Comparison of ENCODE assay signal across 20 cellular contexts in the genomic region with DNA sequence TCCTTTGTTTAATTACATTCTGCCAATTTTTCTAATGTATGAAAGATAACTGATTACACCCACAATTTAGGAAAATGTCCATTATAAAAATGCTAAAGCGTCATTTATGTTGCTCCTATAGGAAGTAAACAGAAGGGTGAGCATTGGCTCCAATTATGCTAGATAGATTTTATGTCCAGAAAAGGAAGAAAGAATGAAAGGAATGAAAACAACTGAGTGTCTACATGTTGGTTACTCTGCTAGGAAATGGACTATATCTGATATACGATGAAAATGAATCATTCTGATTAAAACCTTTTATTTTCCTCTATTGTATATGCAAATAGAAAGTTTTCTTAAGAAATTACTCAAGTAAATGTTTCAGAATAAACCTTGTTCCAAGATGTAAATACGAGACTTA. TPM values are rescaled to one million over a fixed set of nuclear protein-coding genes. Genes with fewer than 3 reads are reported as not detected.
A peak's percentile ranks its signal among the peaks of the same experiment; 100 is the strongest.
DNase-seq lines count a peak whose midpoint lies in the region; ATAC-seq, FAIRE-seq and TF ChIP-seq lines count a peak whose summit lies in the region.
"Had no signal": no experiment of that assay in that cellular context is flagged by ENCODE, and none has a peak within 500 bp of the region (broad histone marks: within the 10 kb centered on the region; RNA-seq: fewer than 3 reads in every experiment).

No MANE protein-coding gene starts in this region.

- H2AFZ ChIP-seq in IMR-90 (replicated peaks; ENCODE audit: low read length, poor library complexity): no peak overlapping the region
- no peak overlapping the region for H2AFZ ChIP-seq in endothelial cell of umbilical vein (ENCODE audit: low read depth, low read length)
- H2AFZ ChIP-seq: GM23338 had no signal

- POLR2A ChIA-PET in IMR-90 (lab: Charles Lee; ENCODE audit: unreplicated experiment) (no interaction called here), endothelial cell of umbilical vein (lab: Charles Lee) (no interaction called here)

- BruUV-seq in IMR-90 (replicated peaks; lab: Mats Ljungman, UMichigan) (no TSS peak), endothelial cell of umbilical vein (replicated peaks; lab: Mats Ljungman, UMichigan) (no TSS peak)

- in situ Hi-C loops in IMR-90 (cut with MboI; ENCODE audit: low sequenced_read_pairs): loop anchor here (25.0 kb wide), 1 partner anchor 932 kb away; no protein-coding TSS in a partner anchor

- DNase-seq in GM19239 (ENCODE audit: insufficient read length, low spot score) (no peak), IMR-90 (peak; percentile 16), endothelial cell of umbilical vein (ENCODE audit: low read depth, low spot score) (no peak), midbrain (lab: John Stamatoyannopoulos, UW) (no peak), HCEC 1CT (no peak), type B pancreatic cell (ENCODE audit: extremely low spot score, unreplicated experiment) (no peak)
- DNase-seq: C1 segment of cervical spinal cord; Calu3; CD4-positive, alpha-beta memory T cell; COR-L47; DMS53; DMS79 treated with DMSO at 0.1 percent for 48 hours; H9 had no signal

- CTCF ChIA-PET in IMR-90 (lab: Yijun Ruan, JAX): no interaction called here
- CTCF ChIA-PET in endothelial cell of umbilical vein (lab: Charles Lee): no interaction called here

- TF ChIP-seq CTCF in IMR-90 (conservative IDR thresholded peaks at IDR 0.05; ENCODE audit: low read depth, low read length) (no peak), endothelial cell of umbilical vein (IDR thresholded peaks at IDR 0.05; ENCODE audit: extremely low read depth in 1 of 2, insufficient read depth in 1 of 2, low read depth in 1 of 2, low read length in 2 of 2) (no peak), type B pancreatic cell (conservative IDR thresholded peaks at IDR 0.05) (no peak)

- H2BK120ac ChIP-seq in IMR-90 (ENCODE audit: low read depth, low read length): no peak overlapping the region

- dilution Hi-C loops in IMR-90 (cut with HindIII; ENCODE audit: low sequenced_read_pairs, unreplicated experiment) (no loop called here), endothelial cell of umbilical vein (cut with MboI; ENCODE audit: extremely low pct_ligation_motif_present, low sequenced_read_pairs) (no loop called here)

- H3K36me3 Mint-ChIP-seq in type B pancreatic cell: no peaks in the 10 kb centered on the region
- H3K36me3 Mint-ChIP-seq: CD4-positive, alpha-beta memory T cell had no signal

- no peaks in the 10 kb centered on the region for H3K27me3 Mint-ChIP-seq in type B pancreatic cell

- FAIRE-seq in GM19239 (lab: Jason Lieb, UNC) (peak; percentile 56), endothelial cell of umbilical vein (lab: Jason Lieb, UNC) (peak; percentile 53)
- FAIRE-seq: GM12892 had no signal

- no peaks in the 10 kb centered on the region for H3K9me3 Mint-ChIP-seq in type B pancreatic cell
- H3K9me3 Mint-ChIP-seq: CD4-positive, alpha-beta memory T cell; GM23338; H9 had no signal

- no peaks in the 10 kb centered on the region for H3K36me3 ChIP-seq in IMR-90 (ENCODE audit: control insufficient read depth, insufficient read depth, low read length)
- H3K36me3 ChIP-seq in endothelial cell of umbilical vein (ENCODE audit: control insufficient read depth in 2 of 2, extremely low read depth in 1 of 2, insufficient read depth in 2 of 2, low read length in 2 of 2): no peaks in the 10 kb centered on the region

- no peak overlapping the region for H4K8ac ChIP-seq in IMR-90 (ENCODE audit: low read depth in 2 of 2, low read length in 2 of 2)

- H3K4me3 ChIP-seq in IMR-90 (ENCODE audit: insufficient read depth, low read depth, low read length) (no peak overlapping the region), endothelial cell of umbilical vein (replicated peaks in 1 of 3; ENCODE audit: insufficient read depth in 1 of 3, low read depth in 1 of 3, low read length in 3 of 3) (no peak overlapping the region)
- H3K4me3 ChIP-seq: GM23338 had no signal

- H3K4me2 ChIP-seq in IMR-90 (ENCODE audit: low read depth, low read length) (0 out of 2 replicates have a peak overlapping the region, but pooled peaks have one; percentile 12), endothelial cell of umbilical vein (ENCODE audit: insufficient read depth, low read length) (peak overlapping the region; percentile 12)
- H3K4me2 ChIP-seq: GM23338 had no signal

- H3K23ac ChIP-seq in IMR-90 (ENCODE audit: low read depth, low read length): no peak overlapping the region

- no peak overlapping the region for H3K27ac Mint-ChIP-seq in type B pancreatic cell
- H3K27ac Mint-ChIP-seq: CD4-positive, alpha-beta memory T cell; GM23338; H9 had no signal

- H3K9me3 ChIP-seq in IMR-90 (ENCODE audit: control insufficient read depth, insufficient read depth, low read length) (no peaks in the 10 kb centered on the region), endothelial cell of umbilical vein (replicated peaks; ENCODE audit: control insufficient read depth, insufficient read depth, low read length) (no peaks in the 10 kb centered on the region)

- H3K4me1 ChIP-seq in IMR-90 (ENCODE audit: control insufficient read depth, insufficient read depth, low read length): no peaks in the 10 kb centered on the region
- H3K4me1 ChIP-seq in endothelial cell of umbilical vein (ENCODE audit: control insufficient read depth, extremely low read depth, insufficient read depth, low read length): peaks cover 27% of the 10 kb centered on the region

- no peaks in the 10 kb centered on the region for H4K20me1 ChIP-seq in IMR-90 (ENCODE audit: insufficient read depth, low read length)
- no peaks in the 10 kb centered on the region for H4K20me1 ChIP-seq in endothelial cell of umbilical vein (replicated peaks; ENCODE audit: control insufficient read depth, extremely low read depth, insufficient read depth, low read length)

- H3K79me2 ChIP-seq in endothelial cell of umbilical vein (ENCODE audit: control insufficient read depth, insufficient read depth, low read length): no peaks in the 10 kb centered on the region

- no peaks in the 10 kb centered on the region for H3K79me1 ChIP-seq in IMR-90 (ENCODE audit: low read depth in 1 of 2, low read length in 2 of 2)

- intact Hi-C loops in IMR-90 (cut with micrococcal nuclease): loop anchor here (1.0 kb wide), 1 partner anchor 16 kb away; no protein-coding TSS in a partner anchor
- intact Hi-C loops in endothelial cell of umbilical vein (cut with micrococcal nuclease): no loop called here

- TF ChIP-seq RAD21 in IMR-90 (IDR thresholded peaks at IDR 0.05; ENCODE audit: low read length): no peak

- TF ChIP-seq POLR2A in IMR-90 (IDR thresholded peaks at IDR 0.05; ENCODE audit: low read depth, low read length): no peak
- no peak for TF ChIP-seq POLR2A in endothelial cell of umbilical vein (IDR thresholded peaks at IDR 0.05; ENCODE audit: low read depth, low read length)

- H2BK15ac ChIP-seq in IMR-90 (ENCODE audit: low read depth, low read length): no peak overlapping the region

- peak; percentile 94 for ATAC-seq in IMR-90 (ENCODE audit: low read depth)
- ATAC-seq: GM23338 had no signal

- no peak overlapping the region for H3K4ac ChIP-seq in IMR-90 (ENCODE audit: low read depth, low read length)

- no peak overlapping the region for H2BK20ac ChIP-seq in IMR-90 (ENCODE audit: low read depth, low read length)

- no peak overlapping the region for H3K4me3 Mint-ChIP-seq in type B pancreatic cell
- H3K4me3 Mint-ChIP-seq: CD4-positive, alpha-beta memory T cell; GM23338; H9 had no signal

- H2BK5ac ChIP-seq in IMR-90 (ENCODE audit: low read depth, low read length, poor library complexity, severe bottlenecking): peak overlapping the region; percentile 24

- no peaks in the 10 kb centered on the region for H3K9me1 ChIP-seq in IMR-90 (ENCODE audit: insufficient read depth, low read length)
- no peaks in the 10 kb centered on the region for H3K9me1 ChIP-seq in endothelial cell of umbilical vein (replicated peaks; ENCODE audit: control insufficient read depth, extremely low read depth, insufficient read depth, low read length)

- no peak overlapping the region for H4K91ac ChIP-seq in IMR-90 (ENCODE audit: insufficient read depth, low read depth, low read length)

- no peak overlapping the region for H3K9ac ChIP-seq in IMR-90 (ENCODE audit: low read depth, low read length)
- H3K9ac ChIP-seq in endothelial cell of umbilical vein (replicated peaks; ENCODE audit: extremely low read depth, insufficient read depth, low read length): no peak overlapping the region

- H3K27me3 ChIP-seq in IMR-90 (ENCODE audit: control insufficient read depth, insufficient read depth, low read length): no peaks in the 10 kb centered on the region
- H3K27me3 ChIP-seq in endothelial cell of umbilical vein (ENCODE audit: control insufficient read depth in 2 of 2, insufficient read depth in 2 of 2, low read length in 2 of 2): no peaks in the 10 kb centered on the region

- H3K27ac ChIP-seq in IMR-90 (ENCODE audit: insufficient read depth, low read length) (no peak overlapping the region), endothelial cell of umbilical vein (ENCODE audit: insufficient read depth, low read depth, low read length) (no peak overlapping the region)

- no peak overlapping the region for H4K5ac ChIP-seq in IMR-90 (ENCODE audit: low read depth, low read length)

- no peak overlapping the region for H3K18ac ChIP-seq in IMR-90 (ENCODE audit: low read depth, low read length)

- H2AK9ac ChIP-seq in IMR-90 (replicated peaks; ENCODE audit: low read depth, low read length, poor library complexity): no peak overlapping the region

- WGBS in IMR-90 (ENCODE audit: extremely low coverage in 2 of 2, insufficient read length in 1 of 2), 2 experiments: no CpG with 5 or more reads among the region's 3 CpGs

- no peak overlapping the region for H2AK5ac ChIP-seq in IMR-90 (ENCODE audit: low read depth, low read length)

- no peak overlapping the region for H3K56ac ChIP-seq in IMR-90 (ENCODE audit: extremely low read depth, insufficient read depth, low read length)

- no peak overlapping the region for H3K14ac ChIP-seq in IMR-90 (replicated peaks; ENCODE audit: low read depth, low read length)

- H3K4me1 Mint-ChIP-seq in type B pancreatic cell (ENCODE audit: unreplicated experiment): peaks cover 4% of the 10 kb centered on the region
- H3K4me1 Mint-ChIP-seq: GM23338, H9 had no signal

RNA-seq across cellular contexts. Expression of a gene that starts 1.6 kb away (rescaled TPM):
- under 0.01 and 0.28 TPM in 2 replicates for total RNA-seq in IMR-90 (2012; rRNA removed)
- 0.01 and 0.10 TPM in 2 replicates for polyA plus RNA-seq in IMR-90 (2012; rRNA removed)
- polyA plus RNA-seq in IMR-90 (2012; cell fraction: cytosol; rRNA removed): 0.01 TPM in 1 of 2 replicates, not detected in the other
- 0.08 TPM in 1 of 2 replicates, not detected in the other for polyA plus RNA-seq in IMR-90 (2012; cell fraction: nucleus; rRNA removed; ENCODE audit: low replicate concordance)
- 0.05 TPM in 1 of 2 replicates, not detected in the other for total RNA-seq in endothelial cell of umbilical vein
- 0.05 and 0.07 TPM in 2 replicates for polyA plus RNA-seq in endothelial cell of umbilical vein
- polyA plus RNA-seq in endothelial cell of umbilical vein (2011; cell fraction: cytosol; rRNA removed): 0.05 and 0.10 TPM in 2 replicates
- polyA plus RNA-seq in endothelial cell of umbilical vein (2011; cell fraction: nucleus; rRNA removed): 0.03 and 0.13 TPM in 2 replicates
- 0.03 and 0.10 TPM in 2 replicates for polyA plus RNA-seq in endothelial cell of umbilical vein (2012)
- 0.08 and 0.49 TPM in 2 replicates for polyA minus RNA-seq in endothelial cell of umbilical vein
- not detected for polyA minus RNA-seq in endothelial cell of umbilical vein (2011; cell fraction: cytosol; rRNA and poly(A)+ RNA removed)
- 0.29 TPM in 2 replicates for polyA minus RNA-seq in endothelial cell of umbilical vein (2011; cell fraction: nucleus; rRNA and poly(A)+ RNA removed)
- 0.17 and 0.41 TPM in 2 replicates for total RNA-seq in type B pancreatic cell (ENCODE audit: low replicate concordance)
- total RNA-seq: A172; A673; CD4-positive, alpha-beta memory T cell; Daoy; GM23338; H4; H9 had no signal
- polyA plus RNA-seq: CD4-positive, alpha-beta memory T cell; GM23338 had no signal

RNA-seq across cellular contexts. Expression of a gene that starts 36.1 kb away (rescaled TPM):
- total RNA-seq in IMR-90 (2012; rRNA removed) (0.72 and 0.83 TPM in 2 replicates), endothelial cell of umbilical vein (not detected in 2 replicates), type B pancreatic cell (ENCODE audit: low replicate concordance) (not detected in 2 replicates)
- polyA plus RNA-seq in IMR-90 (2012; rRNA removed) (0.49 and 0.86 TPM in 2 replicates), endothelial cell of umbilical vein (not detected in 2 replicates)
- 0.12 and 1.0 TPM in 2 replicates for polyA plus RNA-seq in IMR-90 (2012; cell fraction: cytosol; rRNA removed)
- polyA plus RNA-seq in IMR-90 (2012; cell fraction: nucleus; rRNA removed; ENCODE audit: low replicate concordance): 0.29 TPM in 1 of 2 replicates, not detected in the other
- polyA plus RNA-seq in endothelial cell of umbilical vein (2011; cell fraction: cytosol; rRNA removed): not detected in 2 replicates
- polyA plus RNA-seq in endothelial cell of umbilical vein (2011; cell fraction: nucleus; rRNA removed): not detected in 2 replicates
- not detected in 2 replicates for polyA plus RNA-seq in endothelial cell of umbilical vein (2012)
- polyA minus RNA-seq in endothelial cell of umbilical vein: not detected in 2 replicates
- polyA minus RNA-seq in endothelial cell of umbilical vein (2011; cell fraction: cytosol; rRNA and poly(A)+ RNA removed): not detected
- polyA minus RNA-seq in endothelial cell of umbilical vein (2011; cell fraction: nucleus; rRNA and poly(A)+ RNA removed): not detected in 2 replicates
- total RNA-seq: A172; A673; Calu3; CD4-positive, alpha-beta memory T cell; Daoy; GM23338; H9 had no signal

RNA-seq across cellular contexts. Expression of a gene that starts 38.1 kb away (rescaled TPM):
- not detected in 2 replicates for total RNA-seq in IMR-90 (2012; rRNA removed)
- polyA plus RNA-seq in IMR-90 (2012; rRNA removed): not detected in 2 replicates
- polyA plus RNA-seq in IMR-90 (2012; cell fraction: cytosol; rRNA removed): not detected in 2 replicates
- not detected in 2 replicates for polyA plus RNA-seq in IMR-90 (2012; cell fraction: nucleus; rRNA removed; ENCODE audit: low replicate concordance)
- not detected in 2 replicates for total RNA-seq in endothelial cell of umbilical vein
- polyA plus RNA-seq in endothelial cell of umbilical vein: not detected in 2 replicates
- polyA plus RNA-seq in endothelial cell of umbilical vein (2011; cell fraction: cytosol; rRNA removed): not detected in 2 replicates
- polyA plus RNA-seq in endothelial cell of umbilical vein (2011; cell fraction: nucleus; rRNA removed): not detected in 2 replicates
- not detected in 2 replicates for polyA plus RNA-seq in endothelial cell of umbilical vein (2012)
- not detected in 2 replicates for polyA minus RNA-seq in endothelial cell of umbilical vein
- polyA minus RNA-seq in endothelial cell of umbilical vein (2011; cell fraction: cytosol; rRNA and poly(A)+ RNA removed): not detected
- not detected in 2 replicates for polyA minus RNA-seq in endothelial cell of umbilical vein (2011; cell fraction: nucleus; rRNA and poly(A)+ RNA removed)
- 0.36 and 0.94 TPM in 2 replicates for total RNA-seq in type B pancreatic cell (ENCODE audit: low replicate concordance)
- total RNA-seq: Calu3; CD4-positive, alpha-beta memory T cell; GM23338; H9 had no signal
- polyA plus RNA-seq: BJ; CD4-positive, alpha-beta memory T cell; GM23338 had no signal

RNA-seq across cellular contexts. Expression of a gene that starts 58.2 kb away (rescaled TPM):
- 14.9 and 26.1 TPM in 2 replicates for total RNA-seq in IMR-90 (2012; rRNA removed)
- polyA plus RNA-seq in IMR-90 (2012; rRNA removed): 29.8 and 30.7 TPM in 2 replicates
- 9.5 and 9.7 TPM in 2 replicates for polyA plus RNA-seq in IMR-90 (2012; cell fraction: cytosol; rRNA removed)
- polyA plus RNA-seq in IMR-90 (2012; cell fraction: nucleus; rRNA removed; ENCODE audit: low replicate concordance): 3.2 and 7.0 TPM in 2 replicates
- total RNA-seq in endothelial cell of umbilical vein: 32.8 and 34.7 TPM in 2 replicates
- 6.2 and 8.7 TPM in 2 replicates for polyA plus RNA-seq in endothelial cell of umbilical vein
- 20.2 and 21.0 TPM in 2 replicates for polyA plus RNA-seq in endothelial cell of umbilical vein (2011; cell fraction: cytosol; rRNA removed)
- polyA plus RNA-seq in endothelial cell of umbilical vein (2011; cell fraction: nucleus; rRNA removed): 9.2 and 12.2 TPM in 2 replicates
- polyA plus RNA-seq in endothelial cell of umbilical vein (2012): 26.3 and 38.0 TPM in 2 replicates
- 6.0 and 7.3 TPM in 2 replicates for polyA minus RNA-seq in endothelial cell of umbilical vein
- polyA minus RNA-seq in endothelial cell of umbilical vein (2011; cell fraction: cytosol; rRNA and poly(A)+ RNA removed): 3.7 TPM
- polyA minus RNA-seq in endothelial cell of umbilical vein (2011; cell fraction: nucleus; rRNA and poly(A)+ RNA removed): 4.6 and 4.8 TPM in 2 replicates
- 26.4 and 29.1 TPM in 2 replicates for total RNA-seq in type B pancreatic cell (ENCODE audit: low replicate concordance)
